In the genomic region with DNA sequence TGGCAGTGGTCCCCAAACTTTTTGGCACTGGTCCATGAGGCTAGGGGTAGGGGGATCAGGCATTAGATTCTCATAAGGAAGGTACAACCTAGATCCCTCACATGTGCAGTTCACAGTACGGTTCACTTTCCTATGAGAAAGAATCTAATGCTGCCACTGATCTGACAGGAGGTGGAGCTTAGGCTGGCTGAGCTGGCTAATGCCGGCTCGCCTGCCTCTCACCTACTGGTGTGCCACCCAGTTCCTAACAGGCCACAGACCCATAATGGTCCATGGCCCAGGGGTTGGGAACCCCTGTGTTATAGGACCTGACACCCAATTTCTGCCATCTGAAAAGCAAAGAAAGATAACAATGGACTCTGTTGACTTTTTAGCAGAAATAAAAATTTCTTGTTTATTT, we compare ENCODE assay signal across 1 cellular context.
TF ChIP-seq lines count a peak whose summit lies in the region.

No MANE protein-coding gene starts in this region.

TF ChIP-seq in SK-N-SH treated with all-trans-retinoic acid at 6 μM for 48 hours, 23 proteins besides CTCF, POLR2A, EP300 and RAD21 (continued from another document):
- no peak for TF ChIP-seq ZNF565 (CRISPR knock-in tag; conservative IDR thresholded peaks at IDR 0.05; ENCODE audit: low read depth)
- no peak for TF ChIP-seq BACH2 (CRISPR knock-in tag; IDR thresholded peaks at IDR 0.05; ENCODE audit: borderline replicate concordance)
- TF ChIP-seq ISL1 (CRISPR knock-in tag; IDR thresholded peaks at IDR 0.05), result no peak
- TF ChIP-seq OSR1 (CRISPR knock-in tag; IDR thresholded peaks at IDR 0.05), result no peak
- no peak for TF ChIP-seq PPARA (CRISPR knock-in tag; IDR thresholded peaks at IDR 0.05; ENCODE audit: borderline replicate concordance)
